Comparison of ENCODE assay signal across 8 cellular contexts in the genomic region with DNA sequence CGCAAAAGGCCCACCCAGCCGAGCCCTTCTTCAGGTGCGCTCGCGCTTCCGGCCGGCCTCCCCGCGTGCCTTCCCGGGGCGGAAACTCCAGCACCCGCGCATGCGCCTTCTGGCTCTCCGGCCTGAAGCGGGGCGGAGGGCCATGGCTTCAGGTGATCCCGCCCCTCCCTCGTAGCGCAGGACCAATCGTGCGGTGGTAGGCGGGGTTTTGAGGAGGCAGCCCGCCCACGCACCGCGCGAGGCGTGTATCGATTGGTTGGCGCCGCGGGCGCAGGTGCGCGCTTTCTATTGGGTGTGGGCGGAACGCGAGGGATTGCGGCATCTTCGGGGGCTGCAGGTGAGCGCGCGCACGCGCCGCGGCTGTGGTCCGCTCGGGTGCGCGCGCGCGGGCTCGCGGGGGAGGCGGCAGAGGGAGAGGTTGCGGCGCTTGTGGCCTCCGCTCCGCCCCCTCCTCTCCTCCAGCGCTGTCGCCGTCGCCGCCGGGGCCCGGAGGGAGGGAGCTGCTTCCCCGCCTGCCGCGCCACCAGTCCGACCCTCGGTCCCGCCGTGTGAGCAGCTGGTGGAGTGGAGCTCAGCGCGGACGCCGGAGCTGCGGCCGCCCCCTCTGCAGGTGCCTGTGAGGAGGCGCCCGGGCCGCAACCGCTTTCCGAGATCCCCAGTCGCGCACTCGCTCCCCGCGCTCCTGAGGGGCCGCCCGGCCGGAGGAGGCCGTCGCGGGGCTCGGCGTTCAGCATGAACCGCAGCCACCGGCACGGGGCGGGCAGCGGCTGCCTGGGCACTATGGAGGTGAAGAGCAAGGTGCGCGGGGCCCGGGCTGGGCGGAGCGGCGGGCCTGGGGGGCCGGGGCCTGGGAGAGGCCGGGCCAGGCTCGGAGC. TPM values are rescaled to one million over a fixed set of nuclear protein-coding genes. Genes with fewer than 3 reads are reported as not detected.
A peak's percentile ranks its signal among the peaks of the same experiment; 100 is the strongest.
DNase-seq lines count a peak whose midpoint lies in the region; ATAC-seq and TF ChIP-seq lines count a peak whose summit lies in the region.

A gene with protein sequence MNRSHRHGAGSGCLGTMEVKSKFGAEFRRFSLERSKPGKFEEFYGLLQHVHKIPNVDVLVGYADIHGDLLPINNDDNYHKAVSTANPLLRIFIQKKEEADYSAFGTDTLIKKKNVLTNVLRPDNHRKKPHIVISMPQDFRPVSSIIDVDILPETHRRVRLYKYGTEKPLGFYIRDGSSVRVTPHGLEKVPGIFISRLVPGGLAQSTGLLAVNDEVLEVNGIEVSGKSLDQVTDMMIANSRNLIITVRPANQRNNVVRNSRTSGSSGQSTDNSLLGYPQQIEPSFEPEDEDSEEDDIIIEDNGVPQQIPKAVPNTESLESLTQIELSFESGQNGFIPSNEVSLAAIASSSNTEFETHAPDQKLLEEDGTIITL (plus strand): TSS at position 526 of the 875 bp plus-strand sequence. CDS start 207 bp downstream, at position 733.

- peaks cover 0 to 6% of the 10 kb centered on the region in 2 donors for H3K36me3 Mint-ChIP-seq in CD4-positive, alpha-beta memory T cell

- no peak for TF ChIP-seq CTCF in right lobe of liver (IDR thresholded peaks at IDR 0.05)

- no peaks in the 10 kb centered on the region for H3K27me3 ChIP-seq in CD4-positive, alpha-beta memory T cell (ENCODE audit: insufficient read depth, low read length)
- no peaks in the 10 kb centered on the region for H3K27me3 ChIP-seq in right lobe of liver

- peak within 1 kb of the TSS; percentile 83 to 91 (median 87) for H3K27ac Mint-ChIP-seq in CD4-positive, alpha-beta memory T cell

- H3K4me3 ChIP-seq in CD4-positive, alpha-beta memory T cell (ENCODE audit: low read length in 2 of 2) = peak within 1 kb of the TSS; percentile 66 to 72
- peak within 1 kb of the TSS; percentile 83 to 96 (median 89) for H3K4me3 ChIP-seq in right lobe of liver

- 0% methylated on average over 2 of the region's 114 CpGs for WGBS in right lobe of liver (ENCODE audit: insufficient coverage, low coverage, low lambda C conversion rate, missing lambda C conversion rate)

- H3K36me3 ChIP-seq in CD4-positive, alpha-beta memory T cell (ENCODE audit: insufficient read depth, low read length) = no peaks in the 10 kb centered on the region
- no peaks in the 10 kb centered on the region for H3K36me3 ChIP-seq in right lobe of liver

- H3K4me1 ChIP-seq in CD4-positive, alpha-beta memory T cell (ENCODE audit: insufficient read depth, low read length) = peaks cover 21% of the 10 kb centered on the region
- H3K4me1 ChIP-seq in right lobe of liver = peaks cover 0 to 45% (median 22%) of the 10 kb centered on the region in 4 donors

- ATAC-seq in GM19455 (IDR thresholded peaks at IDR 0.05; ENCODE audit: unreplicated experiment) = peak; percentile 84
- ATAC-seq in HG03575 (IDR thresholded peaks at IDR 0.05; ENCODE audit: extremely low read depth, insufficient number of reproducible peaks, low FRiP score, unreplicated experiment) = peak; percentile 24
- peak; percentile 84 to 95 (median 90) for ATAC-seq in right lobe of liver

- H3K27me3 Mint-ChIP-seq in CD4-positive, alpha-beta memory T cell = no peaks in the 10 kb centered on the region

- H3K4me3 Mint-ChIP-seq in CD4-positive, alpha-beta memory T cell = peak within 1 kb of the TSS; percentile 90 to 95 (median 92)

- peak; percentile 99 to 100 (median 100) for DNase-seq in CD4-positive, alpha-beta memory T cell
- DNase-seq in NCI-H774 (lab: John Stamatoyannopoulos, UW) (peak; percentile 99), dermis microvascular lymphatic vessel endothelial cell (ENCODE audit: low read depth in 2 of 2) (peak; percentile 69 to 90), right lobe of liver (peak; percentile 99)
- peak; percentile 99 for DNase-seq in activated CD4-positive, alpha-beta T cell treated with anti-CD3 and anti-CD28 coated beads, Interleukin-2, amount 50 U/mL, for 48 hours
- DNase-seq in stimulated activated CD4-positive, alpha-beta T cell treated with anti-CD3 and anti-CD28 coated beads, Interleukin-4, amount 100 ng/mL, for 1 hour = peak; percentile 100

- peaks cover 16 to 37% (median 24%) of the 10 kb centered on the region in 4 donors for H3K4me1 Mint-ChIP-seq in CD4-positive, alpha-beta memory T cell

- peak within 1 kb of the TSS; percentile 55 for H3K27ac ChIP-seq in CD4-positive, alpha-beta memory T cell (ENCODE audit: low read depth, low read length)
- H3K27ac ChIP-seq in right lobe of liver = peak within 1 kb of the TSS; percentile 73 to 88 (median 83)

- H3K9me3 ChIP-seq in CD4-positive, alpha-beta memory T cell (ENCODE audit: control insufficient read depth in 1 of 2, low read length in 2 of 2) = no peaks in the 10 kb centered on the region
- H3K9me3 ChIP-seq in right lobe of liver = no peaks in the 10 kb centered on the region

- peak; percentile 90 for TF ChIP-seq POLR2A in right lobe of liver (IDR thresholded peaks at IDR 0.05)

- intact Hi-C loops in CD4-positive, alpha-beta memory T cell (cut with micrococcal nuclease) = loop anchor here (1.0 to 2.0 kb wide), 5 partner anchors 18 to 227 kb away; a partner anchor contains a TSS
- intact Hi-C loops in right lobe of liver (cut with DNase I) = no loop called here

- CTCF ChIA-PET in CD4-positive, alpha-beta memory T cell (lab: Charles Lee; ENCODE audit: partially characterized antibody) = interaction anchor here (1.0 to 5.2 kb wide), 2 partner anchors 18 to 63 kb away, joined by 4 to 35 read pairs; a partner anchor contains a TSS

- POLR2A ChIA-PET in CD4-positive, alpha-beta memory T cell (lab: Charles Lee; ENCODE audit: partially characterized antibody) = interaction anchor here (0.9 to 2.4 kb wide), 7 partner anchors 18 to 540 kb away, joined by 4 to 9 read pairs (median 6); a partner anchor contains a TSS

- peaks cover 0 to 2% (median 0%) of the 10 kb centered on the region in 8 donors for H3K9me3 Mint-ChIP-seq in CD4-positive, alpha-beta memory T cell

RNA-seq across cellular contexts. Expression of the gene that starts here (rescaled TPM):
- 10 to 100 TPM; 10.9 to 12.7 TPM for total RNA-seq in CD4-positive, alpha-beta memory T cell
- polyA plus RNA-seq in CD4-positive, alpha-beta memory T cell = under 1 TPM; 0.71 to 0.93 TPM
- 0.39 and 0.51 TPM in 2 replicates for total RNA-seq in dermis microvascular lymphatic vessel endothelial cell
- total RNA-seq in right lobe of liver = 10 to 100 TPM in 2 of 6 experiments, 1 to 10 TPM in 4; 6.6 to 11.1 (median 8.5) TPM

Comparison
In these comparisons a context has a peak if more than half of its experiments do, and no peak if none do; other contexts are left out.
1. Peak in every context shown above with its lines: DNase-seq, ATAC-seq, H3K4me3 ChIP-seq and H3K27ac ChIP-seq.
2. Peak in DNase-seq in dermis microvascular lymphatic vessel endothelial cell; RNA of the gene not detected or under 1 TPM.
3. ATAC-seq: peak in every context shown above with its lines; median percentile 90 in right lobe of liver; 84 in GM19455; 24 in HG03575.